ENCODE assay signal across 11 cellular contexts in genomic region chr1:24412408-24412807, GRCh38. TPM values are rescaled to one million over a fixed set of nuclear protein-coding genes. Genes with fewer than 3 reads are reported as not detected.
DNase-seq lines count a peak whose midpoint lies in the region; ATAC-seq, FAIRE-seq and TF ChIP-seq lines count a peak whose summit lies in the region.
"Had no signal": no experiment of that assay in that cellular context is flagged by ENCODE, and none has a peak within 500 bp of the region (broad histone marks: within the 10 kb centered on the region; RNA-seq: fewer than 3 reads in every experiment).

No MANE protein-coding gene starts in this region.

- no TSS peak for BruUV-seq in K562 (replicated peaks; lab: Mats Ljungman, UMichigan)

- H3K9me3 Mint-ChIP-seq in CD8-positive, alpha-beta memory T cell, result no peaks in the 10 kb centered on the region

- ATAC-seq in K562, result no peak
- no peak for ATAC-seq in HG02870 (IDR thresholded peaks at IDR 0.05; ENCODE audit: unreplicated experiment)

- peak overlapping the region; percentile 76 for H3K9ac ChIP-seq in Loucy (ENCODE audit: low read depth, low read length, poor library complexity, severe bottlenecking)
- peak overlapping the region in 1 of 2 experiments; percentile 78; a peak in 2 of 4 replicates for H3K9ac ChIP-seq in K562 (ENCODE audit: insufficient read depth in 1 of 2, low read depth in 2 of 2, low read length in 2 of 2)
- H3K9ac ChIP-seq in mucosa of rectum (ENCODE audit: low read depth in 1 of 2, low read length in 2 of 2), result no peak overlapping the region

- no peaks in the 10 kb centered on the region for H3K9me2 ChIP-seq in Loucy (replicated peaks; ENCODE audit: low read depth, low read length)

- FAIRE-seq in K562 (lab: Jason Lieb, UNC), result no peak

- TF ChIP-seq EP300 in K562 (IDR thresholded peaks at IDR 0.05; ENCODE audit: low read length), result no peak

- H3K79me2 ChIP-seq in Loucy (ENCODE audit: insufficient read depth, low read length), result peaks cover 14% of the 10 kb centered on the region
- H3K79me2 ChIP-seq in K562 (ENCODE audit: control insufficient read depth, insufficient read depth, low read length), result peaks cover 25% of the 10 kb centered on the region

- WGBS in K562 (ENCODE audit: insufficient coverage, low coverage, missing lambda C conversion rate), result 24% methylated on average over 1 of the region's 1 CpG

- H4K20me1 ChIP-seq in Loucy (ENCODE audit: insufficient read depth, low read length, poor library complexity, severe bottlenecking), result peaks cover under 1% of the 10 kb centered on the region
- H4K20me1 ChIP-seq in K562 (replicated peaks; ENCODE audit: control insufficient read depth, insufficient read depth, low read length), result no peaks in the 10 kb centered on the region

- H3K27me3 Mint-ChIP-seq in CD8-positive, alpha-beta memory T cell, result no peaks in the 10 kb centered on the region

- TF ChIP-seq POLR2A in K562 (conservative IDR thresholded peaks at IDR 0.05), result no peak

- peak overlapping the region in 6 of 7 donors; percentile 89 to 97 (median 90) for H3K4me3 Mint-ChIP-seq in CD8-positive, alpha-beta memory T cell

- POLR2A ChIA-PET in CD8-positive, alpha-beta memory T cell (lab: Charles Lee), result interaction anchor here (0.6 to 1.4 kb wide), 3 partner anchors 123 to 231 kb away, joined by 3 to 6 read pairs (median 3); partner anchors contain the start of gene SRRM1
- POLR2A ChIA-PET in K562 (lab: Yijun Ruan, JAX), result interaction anchor here (0.6 to 2.5 kb wide), 5 partner anchors 14 to 103 kb away, joined by 3 to 7 read pairs (median 3); no protein-coding TSS in a partner anchor

- H3K36me3 Mint-ChIP-seq in CD8-positive, alpha-beta memory T cell, result peaks cover 0 to 11% (median 6%) of the 10 kb centered on the region in 3 donors

- no peaks in the 10 kb centered on the region for H3K9me3 ChIP-seq in CD8-positive, alpha-beta memory T cell (ENCODE audit: low read length)
- H3K9me3 ChIP-seq in Loucy (ENCODE audit: insufficient read depth, low read depth, low read length) (peaks cover 6% of the 10 kb centered on the region; the same call in 1 of the 2 replicates), K562 (replicated peaks; ENCODE audit: control insufficient read depth, insufficient read depth, low read depth, low read length) (no peaks in the 10 kb centered on the region), mucosa of rectum (ENCODE audit: control insufficient read depth in 2 of 2, low read length in 2 of 2) (no peaks in the 10 kb centered on the region)
- H3K9me3 ChIP-seq: Caco-2 had no signal

- no peak overlapping the region for H3K27ac ChIP-seq in CD8-positive, alpha-beta memory T cell (ENCODE audit: low read depth, low read length)
- peak overlapping the region; percentile 70 for H3K27ac ChIP-seq in K562 (ENCODE audit: extremely low read depth, low read depth, low read length)
- H3K27ac ChIP-seq in mucosa of rectum (ENCODE audit: low read depth in 2 of 2, low read length in 2 of 2), result peak overlapping the region; percentile 81 to 86
- H3K27ac ChIP-seq: KMS-11 had no signal

- no peaks in the 10 kb centered on the region for H3K27me3 ChIP-seq in CD8-positive, alpha-beta memory T cell (ENCODE audit: insufficient read depth, low read length, poor library complexity, severe bottlenecking)
- no peaks in the 10 kb centered on the region for H3K27me3 ChIP-seq in Loucy (ENCODE audit: insufficient read depth, low read length, poor library complexity, severe bottlenecking)
- H3K27me3 ChIP-seq in K562 (ENCODE audit: control insufficient read depth in 2 of 2, insufficient read depth in 2 of 2, low read length in 2 of 2), result no peaks in the 10 kb centered on the region
- no peaks in the 10 kb centered on the region for H3K27me3 ChIP-seq in mucosa of rectum (ENCODE audit: control insufficient read depth in 2 of 2, insufficient read depth in 2 of 2, low read length in 2 of 2)

- in situ Hi-C loops in K562 (cut with MboI), result no loop called here

- no peaks in the 10 kb centered on the region for H3K9me1 ChIP-seq in K562 (ENCODE audit: control insufficient read depth, insufficient read depth, low read length)

- H3K4me1 Mint-ChIP-seq in CD8-positive, alpha-beta memory T cell, result peaks cover 34 to 53% (median 47%) of the 10 kb centered on the region in 3 donors

- H3K4me1 ChIP-seq in CD8-positive, alpha-beta memory T cell (ENCODE audit: insufficient read depth, low read length), result peaks cover 34% of the 10 kb centered on the region
- H3K4me1 ChIP-seq in Loucy (ENCODE audit: insufficient read depth, low read length, poor library complexity, severe bottlenecking), result peaks cover 34% of the 10 kb centered on the region
- peaks cover 31 to 33% of the 10 kb centered on the region in 2 experiments for H3K4me1 ChIP-seq in K562 (replicated peaks in 1 of 2; ENCODE audit: control insufficient read depth in 2 of 2, insufficient read depth in 2 of 2, low read length in 2 of 2)
- peaks cover 34 to 40% of the 10 kb centered on the region in 2 donors for H3K4me1 ChIP-seq in mucosa of rectum (ENCODE audit: control insufficient read depth in 2 of 2, insufficient read depth in 2 of 2, low read length in 2 of 2)

- no peak for DNase-seq in CD8-positive, alpha-beta memory T cell
- no peak for DNase-seq in K562 (ENCODE audit: extremely low read depth in 1 of 4, low spot score in 3 of 4)
- DNase-seq in amygdala (lab: John Stamatoyannopoulos, UW), result no peak
- no peak for DNase-seq in DMS 273 (lab: John Stamatoyannopoulos, UW; ENCODE audit: unreplicated experiment)
- DNase-seq: Caco-2; NCI-H2081 treated with DMSO at 0.1 percent for 48 hours; stimulated activated naive CD4-positive, alpha-beta T cell had no signal

- H3K4me2 ChIP-seq in Loucy (ENCODE audit: low read depth, low read length, poor library complexity, severe bottlenecking), result peak overlapping the region; percentile 82
- peak overlapping the region; percentile 94 for H3K4me2 ChIP-seq in K562 (ENCODE audit: insufficient read depth, low read length)

- CTCF ChIA-PET in CD8-positive, alpha-beta memory T cell (lab: Charles Lee), result interaction anchor here (1.1 to 6.3 kb wide), 6 partner anchors 19 to 262 kb away, joined by 3 to 76 read pairs (median 6); no protein-coding TSS in a partner anchor
- CTCF ChIA-PET in K562 (lab: Yijun Ruan, JAX; ENCODE audit: low intra/inter-chr PET ratio), result no interaction called here

- H2AFZ ChIP-seq in Loucy (ENCODE audit: low read length), result no peak overlapping the region
- H2AFZ ChIP-seq in K562 (ENCODE audit: low read depth, low read length), result peak overlapping the region; percentile 91

- H3K36me3 ChIP-seq in CD8-positive, alpha-beta memory T cell (ENCODE audit: insufficient read depth, low read length), result peaks cover 3% of the 10 kb centered on the region
- H3K36me3 ChIP-seq in Loucy (ENCODE audit: insufficient read depth, low read length) (no peaks in the 10 kb centered on the region), K562 (ENCODE audit: control insufficient read depth, insufficient read depth, low read length) (0 out of 3 replicates have a peak, but pooled peaks cover 2% of the 10 kb centered on the region), mucosa of rectum (ENCODE audit: control insufficient read depth in 2 of 2, insufficient read depth in 2 of 2, low read length in 2 of 2) (no peaks in the 10 kb centered on the region)

- no peaks in the 10 kb centered on the region for H3F3A ChIP-seq in Loucy (ENCODE audit: low read depth)

- H3K27ac Mint-ChIP-seq in CD8-positive, alpha-beta memory T cell, result peak overlapping the region in 2 of 8 donors; percentile 74 to 91

- no peak for TF ChIP-seq RAD21 in K562 (CRISPR knock-in tag; conservative IDR thresholded peaks at IDR 0.05 in 1 of 2, IDR thresholded peaks at IDR 0.05 in 1 of 2)

- TF ChIP-seq CTCF in Loucy (conservative IDR thresholded peaks at IDR 0.05; ENCODE audit: low read length) (no peak), K562 (IDR thresholded peaks at IDR 0.05 in 2 of 3, conservative IDR thresholded peaks at IDR 0.05 in 1 of 3; ENCODE audit: insufficient read depth in 2 of 3, low read depth in 1 of 3, low read length in 3 of 3) (no peak)

- H3K4me3 ChIP-seq in CD8-positive, alpha-beta memory T cell (ENCODE audit: low read length), result no peak overlapping the region
- H3K4me3 ChIP-seq in Loucy (ENCODE audit: low read length, poor library complexity, severe bottlenecking), result peak overlapping the region; percentile 87
- H3K4me3 ChIP-seq in K562, result no peak overlapping the region; the same call in 1 of the 2 replicates
- peak overlapping the region; percentile 81 to 86 for H3K4me3 ChIP-seq in mucosa of rectum (ENCODE audit: low read length in 2 of 2)

- intact Hi-C loops in K562 (cut with micrococcal nuclease), result no loop called here

RNA-seq across cellular contexts. Expression of gene STPG1, which starts 1.2 kb away (rescaled TPM):
- total RNA-seq in CD8-positive, alpha-beta memory T cell, result 1 to 10 TPM; 5.1 to 5.6 TPM
- polyA plus RNA-seq in CD8-positive, alpha-beta memory T cell, result 4.9 TPM
- 14.4 and 22.0 TPM in 2 replicates for total RNA-seq in K562 (2011; cell fraction: chromatin; rRNA removed; ENCODE audit: low replicate concordance)
- total RNA-seq in K562 (2011; cell fraction: nucleolus; rRNA removed), result 8.7 and 9.3 TPM in 2 replicates
- 14.4 and 16.4 TPM in 2 replicates for total RNA-seq in K562 (2011; cell fraction: nucleoplasm; rRNA removed)
- total RNA-seq in K562 (2014; rRNA removed) (6.7 and 7.6 TPM in 2 replicates), K562 (2014; rRNA removed; fragmentation: Illumina TruSeq; extraction: Trizol) (8.2 and 8.3 TPM in 2 replicates), K562 (2015; rRNA removed; fragmentation: Illumina TruSeq; extraction: Trizol) (5.1 and 5.5 TPM in 2 replicates), K562 (2021) (7.2 and 7.6 TPM in 2 replicates)
- polyA plus RNA-seq in K562 (2011; rRNA removed) (7.2 and 8.4 TPM in 2 replicates), K562 (2014; fragmentation: Illumina TruSeq; extraction: Trizol) (9.0 and 10.1 TPM in 2 replicates), K562 (2014; fragmentation: Nextera tagmentation; extraction: Ambion mirVana) (10 to 100 TPM; 10.4 to 11.9 TPM), K562 (2014; rRNA removed) (5.0 and 9.4 TPM in 2 replicates)
- polyA plus RNA-seq in K562 (2011; cell fraction: cytosol; rRNA removed), result 4.4 and 5.4 TPM in 2 replicates
- 5.9 and 7.6 TPM in 2 replicates for polyA plus RNA-seq in K562 (2011; cell fraction: nucleus; rRNA removed)
- polyA plus RNA-seq in K562 (2012), result 6.0 and 8.3 TPM in 2 replicates
- 7.0 and 7.8 TPM in 2 replicates for polyA minus RNA-seq in K562 (2011; rRNA and poly(A)+ RNA removed)
- 2.1 and 3.9 TPM in 2 replicates for polyA minus RNA-seq in K562 (2011; cell fraction: cytosol; rRNA and poly(A)+ RNA removed)
- 5.4 and 7.0 TPM in 2 replicates for polyA minus RNA-seq in K562 (2011; cell fraction: nucleus; rRNA and poly(A)+ RNA removed)

RNA-seq across cellular contexts. Expression of gene NIPAL3, which starts 3.2 kb away (rescaled TPM):
- total RNA-seq in CD8-positive, alpha-beta memory T cell, result 10 to 100 TPM; 31.3 to 33.2 TPM
- polyA plus RNA-seq in CD8-positive, alpha-beta memory T cell, result 55.5 TPM
- total RNA-seq in K562 (2011; cell fraction: chromatin; rRNA removed; ENCODE audit: low replicate concordance), result 55.9 and 56.4 TPM in 2 replicates
- total RNA-seq in K562 (2011; cell fraction: nucleolus; rRNA removed), result 44.2 and 44.6 TPM in 2 replicates
- 57.1 and 68.0 TPM in 2 replicates for total RNA-seq in K562 (2011; cell fraction: nucleoplasm; rRNA removed)
- 15.4 and 24.7 TPM in 2 replicates for total RNA-seq in K562 (2014; rRNA removed)
- total RNA-seq in K562 (2014; rRNA removed; fragmentation: Illumina TruSeq; extraction: Trizol), result 16.3 and 16.6 TPM in 2 replicates
- total RNA-seq in K562 (2015; rRNA removed; fragmentation: Illumina TruSeq; extraction: Trizol), result 11.3 and 11.4 TPM in 2 replicates
- total RNA-seq in K562 (2021), result 26.0 and 26.3 TPM in 2 replicates
- 16.0 and 18.2 TPM in 2 replicates for polyA plus RNA-seq in K562 (2011; rRNA removed)
- polyA plus RNA-seq in K562 (2011; cell fraction: cytosol; rRNA removed), result 18.5 and 19.9 TPM in 2 replicates
- polyA plus RNA-seq in K562 (2011; cell fraction: nucleus; rRNA removed), result 14.4 and 16.1 TPM in 2 replicates
- 16.3 and 17.9 TPM in 2 replicates for polyA plus RNA-seq in K562 (2012)
- 20.0 and 21.3 TPM in 2 replicates for polyA plus RNA-seq in K562 (2014; fragmentation: Illumina TruSeq; extraction: Trizol)
- polyA plus RNA-seq in K562 (2014; fragmentation: Nextera tagmentation; extraction: Ambion mirVana), result 10 to 100 TPM; 10.5 to 12.2 TPM
- 13.8 and 16.2 TPM in 2 replicates for polyA plus RNA-seq in K562 (2014; rRNA removed)
- polyA minus RNA-seq in K562 (2011; rRNA and poly(A)+ RNA removed), result 18.9 and 24.0 TPM in 2 replicates
- polyA minus RNA-seq in K562 (2011; cell fraction: cytosol; rRNA and poly(A)+ RNA removed), result 10.6 and 15.2 TPM in 2 replicates
- polyA minus RNA-seq in K562 (2011; cell fraction: nucleus; rRNA and poly(A)+ RNA removed), result 13.1 and 19.4 TPM in 2 replicates

Comparison
In these comparisons a context has a peak if more than half of its experiments do, and no peak if none do; other contexts are left out.
1. H3K4me3 ChIP-seq: peak in Loucy (single experiment) and mucosa of rectum (2 of 2); none in CD8-positive, alpha-beta memory T cell (single experiment) and K562 (single experiment).